Comparison of ENCODE assay signal across 16 cellular contexts in the genomic region with DNA sequence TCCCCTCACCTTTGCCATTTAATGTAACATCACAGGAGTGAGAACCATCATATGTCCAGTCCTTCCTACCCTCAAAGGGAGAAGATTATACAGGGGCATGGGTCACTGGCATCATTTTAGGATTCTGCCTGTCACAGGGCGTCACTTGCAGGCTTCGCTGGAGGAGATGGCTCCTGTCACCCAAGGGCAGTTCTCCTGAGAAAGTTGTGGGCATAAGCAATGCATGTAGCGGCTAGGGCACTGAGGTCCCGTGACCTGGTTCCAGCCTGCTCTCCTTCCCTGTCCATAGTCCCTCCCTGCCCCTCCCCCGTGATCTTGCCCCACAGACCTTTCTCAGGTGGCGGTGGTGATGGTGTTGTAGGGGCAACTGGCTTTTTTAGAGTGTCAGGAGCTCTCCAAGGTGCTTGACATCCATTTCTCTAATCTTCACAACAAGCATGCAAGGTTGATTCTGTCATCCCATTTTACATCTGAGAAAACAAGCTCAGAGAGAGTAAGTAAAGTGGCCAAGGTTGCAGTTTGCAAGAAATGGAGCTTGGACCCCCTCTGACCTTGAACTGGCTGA.
"Had no signal": no experiment of that assay in that cellular context is flagged by ENCODE, and none has a peak within 500 bp of the region (broad histone marks: within the 10 kb centered on the region; RNA-seq: fewer than 3 reads in every experiment).

No MANE protein-coding gene starts in this region.

- H2AFZ ChIP-seq: neural progenitor cell had no signal

- ATAC-seq: activated CD4-positive, alpha-beta T cell treated with anti-CD3 and anti-CD28 coated beads for 36 hours; activated CD8-positive, alpha-beta T cell treated with anti-CD3 and anti-CD28 coated beads for 36 hours; activated naive CD8-positive, alpha-beta T cell treated with anti-CD3 and anti-CD28 coated beads, Interleukin-2, amount 50 U/mL, for 24 hours; gastrocnemius medialis; pancreas had no signal

- H3K4me2 ChIP-seq: neural progenitor cell had no signal

- H3K27ac ChIP-seq: ascending aorta, colonic mucosa, gastrocnemius medialis, heart right ventricle, neural progenitor cell, pancreas, VCaP had no signal

- H3K27me3 ChIP-seq: ascending aorta, colonic mucosa, gastrocnemius medialis, heart right ventricle, neural progenitor cell, pancreas had no signal

- FAIRE-seq: kidney, pancreas had no signal

- H3K9ac ChIP-seq: neural progenitor cell had no signal

- H3K36me3 ChIP-seq: colonic mucosa, gastrocnemius medialis, heart right ventricle, neural progenitor cell, pancreas had no signal

- H3K4me3 ChIP-seq: ascending aorta, colonic mucosa, gastrocnemius medialis, heart right ventricle, neural progenitor cell, pancreas had no signal

- DNase-seq: activated CD4-positive, alpha-beta T cell treated with anti-CD3 and anti-CD28 coated beads for 36 hours; activated CD8-positive, alpha-beta memory T cell treated with anti-CD3 and anti-CD28 coated beads, Interleukin-2, amount 50 U/mL, for 4 hours; activated CD8-positive, alpha-beta T cell treated with anti-CD3 and anti-CD28 coated beads for 36 hours; activated naive CD4-positive, alpha-beta T cell; activated naive CD8-positive, alpha-beta T cell treated with anti-CD3 and anti-CD28 coated beads, Interleukin-2, amount 50 U/mL, for 24 hours; caudate nucleus; colonic mucosa; effector CD8-positive, alpha-beta T cell; gastrocnemius medialis; heart right ventricle; kidney; pancreas; stimulated activated CD4-positive, alpha-beta T cell treated with anti-CD3 and anti-CD28 coated beads, Interleukin-4, amount 100 ng/mL, for 1 hour had no signal

- H3K4me1 ChIP-seq: colonic mucosa, gastrocnemius medialis, neural progenitor cell, pancreas had no signal

- H3K9me3 ChIP-seq: ascending aorta, colonic mucosa, gastrocnemius medialis, heart right ventricle, pancreas had no signal
